In the genomic region with DNA sequence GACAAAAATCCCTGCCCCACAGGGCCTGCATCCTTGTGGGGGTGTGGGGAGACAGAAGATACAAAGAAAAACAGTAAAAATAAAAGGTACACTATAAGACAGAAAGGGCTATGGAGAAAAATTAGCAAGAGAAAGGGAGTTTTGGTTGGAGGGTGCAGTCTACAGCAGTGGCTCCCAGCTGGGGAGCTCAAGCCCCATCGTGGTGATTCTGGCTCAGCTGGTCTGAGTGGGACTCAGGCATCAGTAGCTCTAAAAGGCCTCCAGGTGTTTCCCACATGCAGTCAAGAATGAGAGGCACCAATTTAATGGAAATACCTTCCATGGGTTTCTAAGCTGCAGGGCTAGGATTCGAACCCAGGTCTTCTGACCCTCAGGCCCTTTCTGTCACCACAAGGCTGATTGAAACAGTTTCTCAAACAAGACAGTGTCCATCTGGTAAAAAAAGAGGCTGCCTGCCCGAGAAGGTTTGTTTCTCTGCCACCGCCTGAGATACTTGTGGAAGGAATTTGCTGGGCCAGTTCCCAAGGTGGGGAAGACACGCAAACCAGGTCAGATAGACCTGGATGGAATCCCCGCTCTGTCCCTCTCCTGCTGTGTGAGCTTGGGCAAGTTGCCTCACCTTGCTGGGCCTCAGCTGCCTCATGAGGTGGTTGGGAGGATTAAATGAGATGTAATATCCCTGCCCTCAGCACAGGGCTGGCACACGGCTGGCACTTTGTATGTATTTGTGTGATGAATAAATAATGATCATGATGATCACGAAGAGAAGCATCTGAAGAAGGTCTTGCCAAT, we compare ENCODE assay signal across 14 cellular contexts. TPM values are rescaled to one million over a fixed set of nuclear protein-coding genes. Genes with fewer than 3 reads are reported as not detected.
DNase-seq lines count a peak whose midpoint lies in the region; ATAC-seq and TF ChIP-seq lines count a peak whose summit lies in the region.
"Had no signal": no experiment of that assay in that cellular context is flagged by ENCODE, and none has a peak within 500 bp of the region (broad histone marks: within the 10 kb centered on the region; RNA-seq: fewer than 3 reads in every experiment).

No MANE protein-coding gene starts in this region.

- no peaks in the 10 kb centered on the region for H3K79me1 ChIP-seq in trophoblast cell (ENCODE audit: low read length)

- H3K4ac ChIP-seq in trophoblast cell (ENCODE audit: low read depth, low read length): no peak overlapping the region

- H3K27me3 ChIP-seq in GM23338 (ENCODE audit: insufficient read depth): no peaks in the 10 kb centered on the region
- H3K27me3 ChIP-seq in trophoblast cell (ENCODE audit: insufficient read depth, low read length): no peaks in the 10 kb centered on the region
- H3K27me3 ChIP-seq: BE2C had no signal

- H3K36me3 ChIP-seq in GM23338 (ENCODE audit: insufficient read depth) (no peaks in the 10 kb centered on the region), trophoblast cell (ENCODE audit: control insufficient read depth in 1 of 2, insufficient read depth in 2 of 2, low read length in 2 of 2) (peaks cover 47 to 66% of the 10 kb centered on the region in 2 experiments)
- H3K36me3 ChIP-seq: BE2C had no signal

- DNase-seq in ELF-1 (ENCODE audit: low read depth, low spot score) (peak; percentile 58), GM23338 (ENCODE audit: low spot score) (no peak), cerebellum (ENCODE audit: low spot score) (peak; percentile 73), trophoblast cell (peak; percentile 63 to 71), NCI-H82 treated with DMSO at 0.1 percent for 48 hours (lab: John Stamatoyannopoulos, UW; ENCODE audit: unreplicated experiment) (no peak)
- no peak for DNase-seq in stimulated activated naive CD8-positive, alpha-beta T cell treated with anti-CD3 and anti-CD28 coated beads, Interleukin-15, amount 100 ng/mL, for 72 hours
- DNase-seq in stimulated activated CD4-positive, alpha-beta T cell treated with anti-CD3 and anti-CD28 coated beads, Interleukin-15, amount 100 ng/mL, for 24 hours: no peak
- DNase-seq: ACHN; BE2C; Caco-2; CD4-positive, alpha-beta T cell; GF-D8; H9 had no signal

- H3K9me3 ChIP-seq in trophoblast cell (ENCODE audit: insufficient read depth, low read depth, low read length): no peaks in the 10 kb centered on the region
- H3K9me3 ChIP-seq: BE2C, Caco-2 had no signal

- no peak overlapping the region for H3K27ac Mint-ChIP-seq in GM23338
- H3K27ac Mint-ChIP-seq in stimulated activated naive CD8-positive, alpha-beta T cell treated with anti-CD3 and anti-CD28 coated beads, Interleukin-15, amount 100 ng/mL, for 72 hours: no peak overlapping the region
- H3K27ac Mint-ChIP-seq: CD4-positive, alpha-beta T cell had no signal

- no peak overlapping the region for H2BK120ac ChIP-seq in trophoblast cell (ENCODE audit: insufficient read depth, low read length, poor library complexity)

- H3K4me1 ChIP-seq in GM23338 (ENCODE audit: insufficient read depth) (no peaks in the 10 kb centered on the region), trophoblast cell (ENCODE audit: control insufficient read depth in 1 of 2, insufficient read depth in 2 of 2, low read length in 2 of 2) (peaks cover 0 to 2% of the 10 kb centered on the region in 2 experiments)
- H3K4me1 ChIP-seq: BE2C had no signal

- peak; percentile 54; the same call in 2 of the 3 replicates for ATAC-seq in GM23338
- no peak for ATAC-seq in stimulated activated naive CD8-positive, alpha-beta T cell treated with anti-CD3 and anti-CD28 coated beads, Interleukin-15, amount 100 ng/mL, for 72 hours

- H4K20me1 ChIP-seq in GM23338 (replicated peaks; ENCODE audit: insufficient read depth): no peaks in the 10 kb centered on the region

- no peak overlapping the region for H2BK12ac ChIP-seq in trophoblast cell (ENCODE audit: low read length)

- no peaks in the 10 kb centered on the region for H3K79me2 ChIP-seq in GM23338 (replicated peaks; ENCODE audit: insufficient read depth)
- H3K79me2 ChIP-seq in trophoblast cell (ENCODE audit: control insufficient read depth, insufficient read depth, low read length, poor library complexity): no peaks in the 10 kb centered on the region

- H3K27ac ChIP-seq in GM23338 (ENCODE audit: low read depth) (no peak overlapping the region), trophoblast cell (ENCODE audit: low read depth, low read length) (no peak overlapping the region)
- H3K27ac ChIP-seq: C4-2B had no signal

- H3F3A ChIP-seq in GM23338 (replicated peaks; ENCODE audit: low read depth): no peaks in the 10 kb centered on the region

- no peak overlapping the region for H3K4me3 ChIP-seq in GM23338
- H3K4me3 ChIP-seq in trophoblast cell (ENCODE audit: low read depth, low read length): no peak overlapping the region

- H3K27me3 Mint-ChIP-seq in GM23338 (ENCODE audit: insufficient read depth, low read depth, poor library complexity): peaks cover 7% of the 10 kb centered on the region
- peaks cover 9% of the 10 kb centered on the region for H3K27me3 Mint-ChIP-seq in stimulated activated naive CD8-positive, alpha-beta T cell treated with anti-CD3 and anti-CD28 coated beads, Interleukin-15, amount 100 ng/mL, for 72 hours

- no peak overlapping the region for H3K9ac ChIP-seq in trophoblast cell (ENCODE audit: low read length)

- no peak overlapping the region for H2BK5ac ChIP-seq in trophoblast cell (ENCODE audit: low read depth, low read length, poor library complexity)

- no peak overlapping the region for H3K23ac ChIP-seq in trophoblast cell (ENCODE audit: low read length)

- H3K4me1 Mint-ChIP-seq in GM23338: peaks cover 7% of the 10 kb centered on the region
- no peaks in the 10 kb centered on the region for H3K4me1 Mint-ChIP-seq in stimulated activated naive CD8-positive, alpha-beta T cell treated with anti-CD3 and anti-CD28 coated beads, Interleukin-15, amount 100 ng/mL, for 72 hours

- no CpG with 5 or more reads among the region's 8 CpGs for WGBS in trophoblast cell (ENCODE audit: extremely low coverage, insufficient coverage, insufficient read length)

- H2AFZ ChIP-seq in GM23338 (no peak overlapping the region), trophoblast cell (ENCODE audit: insufficient read depth, low read length, poor library complexity) (no peak overlapping the region)

- H4K12ac ChIP-seq in trophoblast cell (ENCODE audit: low read depth, low read length): no peak overlapping the region

- H4K8ac ChIP-seq in trophoblast cell (ENCODE audit: low read depth, low read length): no peak overlapping the region

- no peak overlapping the region for H3K4me3 Mint-ChIP-seq in GM23338
- no peak overlapping the region for H3K4me3 Mint-ChIP-seq in stimulated activated naive CD8-positive, alpha-beta T cell treated with anti-CD3 and anti-CD28 coated beads, Interleukin-15, amount 100 ng/mL, for 72 hours
- H3K4me3 Mint-ChIP-seq: CD4-positive, alpha-beta T cell; H9 had no signal

- no peak overlapping the region for H3K14ac ChIP-seq in trophoblast cell (ENCODE audit: low read length)

- H3K4me2 ChIP-seq in GM23338: no peak overlapping the region
- no peak overlapping the region for H3K4me2 ChIP-seq in trophoblast cell (ENCODE audit: low read length)

- H2AK5ac ChIP-seq in trophoblast cell (ENCODE audit: low read length): no peak overlapping the region

- TF ChIP-seq CTCF in GM23338 (conservative IDR thresholded peaks at IDR 0.05; ENCODE audit: low read depth in 2 of 2): no peak

- no peaks in the 10 kb centered on the region for H3K9me3 Mint-ChIP-seq in GM23338
- H3K9me3 Mint-ChIP-seq in stimulated activated naive CD8-positive, alpha-beta T cell treated with anti-CD3 and anti-CD28 coated beads, Interleukin-15, amount 100 ng/mL, for 72 hours: no peaks in the 10 kb centered on the region
- H3K9me3 Mint-ChIP-seq: CD4-positive, alpha-beta T cell; H9 had no signal

- no peaks in the 10 kb centered on the region for H3K9me2 ChIP-seq in GM23338 (ENCODE audit: insufficient read depth)

- no peak overlapping the region for H3K18ac ChIP-seq in trophoblast cell (ENCODE audit: low read length)

- no peaks in the 10 kb centered on the region; the same call in 1 of the 3 replicates for H3K36me3 Mint-ChIP-seq in GM23338 (ENCODE audit: low read depth)

- no peak overlapping the region for H4K91ac ChIP-seq in trophoblast cell (ENCODE audit: low read depth, low read length)

TF ChIP-seq in GM23338, 12 proteins besides CTCF, POLR2A, EP300 and RAD21 (continues in another document):
- TF ChIP-seq NANOG (IDR thresholded peaks at IDR 0.05; ENCODE audit: borderline replicate concordance): no peak
- TF ChIP-seq STAT1 (IDR thresholded peaks at IDR 0.05; ENCODE audit: unreplicated experiment): no peak

RNA-seq across cellular contexts. Expression of gene COL27A1, which starts 43.1 kb away (rescaled TPM):
- 12.9 and 18.0 TPM in 2 replicates for total RNA-seq in GM23338 (2014; rRNA removed; shearing (Covaris generic))
- 8.6 and 10.5 TPM in 2 replicates for polyA plus RNA-seq in GM23338 (2016; fragmentation: Nextera tagmentation; extraction: Ambion mirVana)
- total RNA-seq in cerebellum: 15.5 TPM
- 38.6 and 39.3 TPM in 2 replicates for polyA plus RNA-seq in trophoblast cell (2013)

Comparison
In these comparisons a context has a peak if more than half of its experiments do, and no peak if none do; other contexts are left out.
1. DNase-seq: peak in ELF-1 (single experiment), cerebellum (single experiment) and trophoblast cell (2 of 2); none in GM23338 (single experiment), NCI-H82 treated with DMSO at 0.1 percent for 48 hours (single experiment), stimulated activated naive CD8-positive, alpha-beta T cell treated with anti-CD3 and anti-CD28 coated beads, Interleukin-15, amount 100 ng/mL, for 72 hours (0 of 2) and stimulated activated CD4-positive, alpha-beta T cell treated with anti-CD3 and anti-CD28 coated beads, Interleukin-15, amount 100 ng/mL, for 24 hours (single experiment).